13 cellular contexts compared by ENCODE assay signal in the genomic region with DNA sequence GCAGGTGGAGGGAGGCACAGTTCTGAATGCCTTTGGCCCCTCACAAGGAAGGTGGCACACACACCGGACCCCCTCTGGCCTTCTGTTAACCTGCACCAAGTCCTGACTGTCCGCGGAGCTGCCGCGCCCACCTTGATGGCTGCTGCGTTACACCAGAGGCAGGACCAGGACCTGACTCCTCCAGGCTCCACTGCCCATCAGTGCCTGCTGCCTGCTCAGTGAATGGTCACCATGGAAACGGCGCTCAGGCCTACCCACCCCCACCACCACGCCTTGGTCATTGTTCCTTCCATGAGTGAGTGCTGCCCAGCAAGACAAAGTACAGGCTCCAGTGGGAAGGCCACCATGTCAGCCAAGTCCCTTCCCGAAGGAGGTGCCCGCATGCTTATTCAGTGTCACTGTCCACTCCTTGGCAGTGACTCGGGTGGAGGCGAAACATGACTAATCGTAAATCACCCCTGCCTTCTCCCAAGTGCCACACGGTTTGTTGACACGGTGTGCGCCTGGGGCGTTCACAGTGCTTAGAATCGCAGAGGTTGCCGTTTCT. TPM values are rescaled to one million over a fixed set of nuclear protein-coding genes. Genes with fewer than 3 reads are reported as not detected.
DNase-seq lines count a peak whose midpoint lies in the region; ATAC-seq and TF ChIP-seq lines count a peak whose summit lies in the region.
"Had no signal": no experiment of that assay in that cellular context is flagged by ENCODE, and none has a peak within 500 bp of the region (broad histone marks: within the 10 kb centered on the region; RNA-seq: fewer than 3 reads in every experiment).

No MANE protein-coding gene starts in this region.

- CTCF ChIA-PET in WTC11 (lab: Charles Lee), result no interaction called here

- no peak overlapping the region for H3K27ac Mint-ChIP-seq in WTC11
- H3K27ac Mint-ChIP-seq: activated B cell treated with CpG ODN at 0.5 μM for 24 hours had no signal

- no peaks in the 10 kb centered on the region for H3K27me3 ChIP-seq in heart left ventricle
- no peaks in the 10 kb centered on the region for H3K27me3 ChIP-seq in right atrium auricular region

- no peak for TF ChIP-seq POLR2A in heart left ventricle (IDR thresholded peaks at IDR 0.05)

- H3K4me3 ChIP-seq in heart left ventricle, result no peak overlapping the region
- H3K4me3 ChIP-seq in right atrium auricular region, result no peak overlapping the region
- H3K4me3 ChIP-seq: PC-9 had no signal

- peak in 3 of 5 donors; percentile 16 to 56 (median 25) for DNase-seq in heart left ventricle
- DNase-seq in right atrium auricular region (ENCODE audit: low spot score), result no peak
- peak; percentile 16 for DNase-seq in WTC11 (ENCODE audit: low spot score)
- peak; percentile 75 for DNase-seq in medulla oblongata (ENCODE audit: extremely low spot score)
- DNase-seq: activated B cell treated with CpG ODN at 0.5 μM for 24 hours, kidney glomerular epithelial cell, PC-9 had no signal

- intact Hi-C loops in heart left ventricle (cut with DNase I), result no loop called here

- H3K4me3 Mint-ChIP-seq in WTC11, result no peak overlapping the region
- H3K4me3 Mint-ChIP-seq: activated B cell treated with CpG ODN at 0.5 μM for 24 hours had no signal

- POLR2A ChIA-PET in WTC11 (lab: Charles Lee), result no interaction called here

- 84 to 92% (median 90%) methylated on average over 20 of the region's 20 CpGs for WGBS in heart left ventricle, 4 donors

- peaks cover 4% of the 10 kb centered on the region for H3K4me1 Mint-ChIP-seq in WTC11
- H3K4me1 Mint-ChIP-seq: activated B cell treated with CpG ODN at 0.5 μM for 24 hours had no signal

- H3K9me3 Mint-ChIP-seq in WTC11, result peaks cover 5% of the 10 kb centered on the region
- H3K9me3 Mint-ChIP-seq: activated B cell treated with CpG ODN at 0.5 μM for 24 hours had no signal

- H3K36me3 Mint-ChIP-seq in WTC11, result peaks cover 37% of the 10 kb centered on the region

- H3K27ac ChIP-seq in heart left ventricle (peak overlapping the region in 1 of 12 donors; percentile 6), right atrium auricular region (no peak overlapping the region)
- H3K27ac ChIP-seq: C4-2B, epithelial cell of prostate, PC-9 had no signal

- H3K27me3 Mint-ChIP-seq in WTC11 (ENCODE audit: low read depth), result no peaks in the 10 kb centered on the region
- H3K27me3 Mint-ChIP-seq: activated B cell treated with CpG ODN at 0.5 μM for 24 hours had no signal

- ATAC-seq in heart left ventricle, result no peak
- ATAC-seq in WTC11, result no peak
- ATAC-seq in HG02840 (IDR thresholded peaks at IDR 0.05; ENCODE audit: low FRiP score, unreplicated experiment), result no peak
- no peak for ATAC-seq in GM21360 (IDR thresholded peaks at IDR 0.05; ENCODE audit: unreplicated experiment)
- no peak for ATAC-seq in HG03469 (IDR thresholded peaks at IDR 0.05; ENCODE audit: unreplicated experiment)
- no peak for ATAC-seq in HG03159 (IDR thresholded peaks at IDR 0.05; ENCODE audit: unreplicated experiment)

- peaks cover 0 to 5% (median 0%) of the 10 kb centered on the region in 12 donors for H3K9me3 ChIP-seq in heart left ventricle
- H3K9me3 ChIP-seq in right atrium auricular region, result peaks cover 0 to 3% of the 10 kb centered on the region in 2 donors

- TF ChIP-seq CTCF in heart left ventricle (IDR thresholded peaks at IDR 0.05) (no peak), right atrium auricular region (IDR thresholded peaks at IDR 0.05) (no peak), WTC11 (IDR thresholded peaks at IDR 0.05) (no peak)

- H3K36me3 ChIP-seq in heart left ventricle (peaks cover 0 to 90% (median 40%) of the 10 kb centered on the region in 9 donors), right atrium auricular region (no peaks in the 10 kb centered on the region)

- no peaks in the 10 kb centered on the region for H3K4me1 ChIP-seq in heart left ventricle
- no peaks in the 10 kb centered on the region for H3K4me1 ChIP-seq in right atrium auricular region

TF ChIP-seq in WTC11, 78 proteins besides CTCF, POLR2A, EP300 and RAD21 (continues in another document):
- TF ChIP-seq, protein P1, sequence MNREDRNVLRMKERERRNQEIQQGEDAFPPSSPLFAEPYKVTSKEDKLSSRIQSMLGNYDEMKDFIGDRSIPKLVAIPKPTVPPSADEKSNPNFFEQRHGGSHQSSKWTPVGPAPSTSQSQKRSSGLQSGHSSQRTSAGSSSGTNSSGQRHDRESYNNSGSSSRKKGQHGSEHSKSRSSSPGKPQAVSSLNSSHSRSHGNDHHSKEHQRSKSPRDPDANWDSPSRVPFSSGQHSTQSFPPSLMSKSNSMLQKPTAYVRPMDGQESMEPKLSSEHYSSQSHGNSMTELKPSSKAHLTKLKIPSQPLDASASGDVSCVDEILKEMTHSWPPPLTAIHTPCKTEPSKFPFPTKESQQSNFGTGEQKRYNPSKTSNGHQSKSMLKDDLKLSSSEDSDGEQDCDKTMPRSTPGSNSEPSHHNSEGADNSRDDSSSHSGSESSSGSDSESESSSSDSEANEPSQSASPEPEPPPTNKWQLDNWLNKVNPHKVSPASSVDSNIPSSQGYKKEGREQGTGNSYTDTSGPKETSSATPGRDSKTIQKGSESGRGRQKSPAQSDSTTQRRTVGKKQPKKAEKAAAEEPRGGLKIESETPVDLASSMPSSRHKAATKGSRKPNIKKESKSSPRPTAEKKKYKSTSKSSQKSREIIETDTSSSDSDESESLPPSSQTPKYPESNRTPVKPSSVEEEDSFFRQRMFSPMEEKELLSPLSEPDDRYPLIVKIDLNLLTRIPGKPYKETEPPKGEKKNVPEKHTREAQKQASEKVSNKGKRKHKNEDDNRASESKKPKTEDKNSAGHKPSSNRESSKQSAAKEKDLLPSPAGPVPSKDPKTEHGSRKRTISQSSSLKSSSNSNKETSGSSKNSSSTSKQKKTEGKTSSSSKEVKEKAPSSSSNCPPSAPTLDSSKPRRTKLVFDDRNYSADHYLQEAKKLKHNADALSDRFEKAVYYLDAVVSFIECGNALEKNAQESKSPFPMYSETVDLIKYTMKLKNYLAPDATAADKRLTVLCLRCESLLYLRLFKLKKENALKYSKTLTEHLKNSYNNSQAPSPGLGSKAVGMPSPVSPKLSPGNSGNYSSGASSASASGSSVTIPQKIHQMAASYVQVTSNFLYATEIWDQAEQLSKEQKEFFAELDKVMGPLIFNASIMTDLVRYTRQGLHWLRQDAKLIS (CRISPR knock-in tag; IDR thresholded peaks at IDR 0.05; ENCODE audit: borderline replicate concordance), result no peak
- TF ChIP-seq ZNF317 (CRISPR knock-in tag; IDR thresholded peaks at IDR 0.05; ENCODE audit: borderline replicate concordance, low read depth) (no peak), HMGA2 (CRISPR knock-in tag; IDR thresholded peaks at IDR 0.05) (no peak), ZNF263 (CRISPR knock-in tag; IDR thresholded peaks at IDR 0.05; ENCODE audit: low read depth) (no peak), ETV6 (CRISPR knock-in tag; IDR thresholded peaks at IDR 0.05) (no peak)
- TF ChIP-seq, protein P2, sequence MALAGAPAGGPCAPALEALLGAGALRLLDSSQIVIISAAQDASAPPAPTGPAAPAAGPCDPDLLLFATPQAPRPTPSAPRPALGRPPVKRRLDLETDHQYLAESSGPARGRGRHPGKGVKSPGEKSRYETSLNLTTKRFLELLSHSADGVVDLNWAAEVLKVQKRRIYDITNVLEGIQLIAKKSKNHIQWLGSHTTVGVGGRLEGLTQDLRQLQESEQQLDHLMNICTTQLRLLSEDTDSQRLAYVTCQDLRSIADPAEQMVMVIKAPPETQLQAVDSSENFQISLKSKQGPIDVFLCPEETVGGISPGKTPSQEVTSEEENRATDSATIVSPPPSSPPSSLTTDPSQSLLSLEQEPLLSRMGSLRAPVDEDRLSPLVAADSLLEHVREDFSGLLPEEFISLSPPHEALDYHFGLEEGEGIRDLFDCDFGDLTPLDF (CRISPR knock-in tag; IDR thresholded peaks at IDR 0.05), result no peak
- TF ChIP-seq, protein P3, sequence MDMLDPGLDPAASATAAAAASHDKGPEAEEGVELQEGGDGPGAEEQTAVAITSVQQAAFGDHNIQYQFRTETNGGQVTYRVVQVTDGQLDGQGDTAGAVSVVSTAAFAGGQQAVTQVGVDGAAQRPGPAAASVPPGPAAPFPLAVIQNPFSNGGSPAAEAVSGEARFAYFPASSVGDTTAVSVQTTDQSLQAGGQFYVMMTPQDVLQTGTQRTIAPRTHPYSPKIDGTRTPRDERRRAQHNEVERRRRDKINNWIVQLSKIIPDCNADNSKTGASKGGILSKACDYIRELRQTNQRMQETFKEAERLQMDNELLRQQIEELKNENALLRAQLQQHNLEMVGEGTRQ (CRISPR knock-in tag; IDR thresholded peaks at IDR 0.05), result no peak
- TF ChIP-seq, protein P4, sequence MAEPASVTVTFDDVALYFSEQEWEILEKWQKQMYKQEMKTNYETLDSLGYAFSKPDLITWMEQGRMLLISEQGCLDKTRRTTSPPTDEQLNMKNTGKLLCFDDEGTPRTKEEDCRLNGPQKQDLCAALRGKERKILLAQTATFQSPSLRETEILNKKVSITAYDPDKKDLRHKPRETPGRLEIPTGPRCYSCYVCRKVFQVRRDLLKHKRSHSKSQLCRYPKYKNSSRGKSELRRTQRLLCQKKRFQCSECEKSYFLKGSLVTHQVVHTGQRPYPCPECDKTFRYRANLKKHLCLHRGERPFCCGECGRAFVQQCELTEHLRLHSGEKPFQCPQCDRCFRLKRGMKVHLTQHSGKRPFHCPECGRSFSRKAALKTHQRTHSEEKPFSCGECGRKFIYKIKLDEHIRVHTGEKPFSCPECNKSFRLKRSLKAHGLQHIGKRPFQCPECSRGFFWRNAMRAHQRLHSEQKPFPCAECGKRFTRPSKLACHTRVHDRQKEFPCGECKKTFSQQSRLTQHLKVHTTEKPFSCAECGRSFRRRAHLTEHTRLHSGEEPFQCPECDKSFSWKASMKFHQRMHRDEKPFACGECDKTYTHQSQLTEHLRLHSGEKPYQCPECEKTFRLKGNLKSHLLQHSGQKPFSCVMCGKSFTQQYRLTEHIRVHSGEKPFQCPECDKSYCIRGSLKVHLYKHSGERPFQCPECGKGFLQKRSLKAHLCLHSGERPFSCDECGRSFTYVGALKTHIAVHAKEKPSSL (CRISPR knock-in tag; conservative IDR thresholded peaks at IDR 0.05), result no peak

RNA-seq across cellular contexts. Expression of a gene that starts 57.3 kb away (rescaled TPM):
- total RNA-seq in heart left ventricle (10 to 100 TPM in 1 of 9 donors, 1 to 10 TPM in 8; 3.1 to 13.0 (median 5.7) TPM), right atrium auricular region (1 to 10 TPM; 2.0 to 5.0 TPM), WTC11 (2021) (22.7 to 26.3 TPM (median 25.8 TPM) in 3 replicates)
- 1 to 10 TPM; 2.2 TPM for polyA plus RNA-seq in heart left ventricle
